Comparison of ENCODE assay signal across 23 cellular contexts in the genomic region with DNA sequence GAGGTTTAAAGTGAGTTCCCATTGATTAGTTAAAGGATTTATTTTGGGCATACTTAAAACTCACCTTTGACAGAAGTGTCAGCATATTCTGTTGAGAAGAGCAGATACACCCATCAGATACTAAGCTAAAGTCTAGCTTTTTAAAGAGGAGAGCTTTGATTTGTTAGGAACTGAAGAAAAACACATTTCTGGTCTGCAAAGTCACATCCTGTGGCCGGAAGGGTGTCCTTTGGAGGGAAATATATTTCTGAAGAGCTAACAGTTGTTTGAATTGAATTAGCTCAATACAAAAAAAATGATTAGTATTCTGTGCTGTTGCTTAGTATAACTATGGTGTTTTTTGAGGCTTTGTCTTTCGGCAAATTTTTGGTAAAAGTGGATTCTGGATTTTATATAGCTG.
"Had no signal": no experiment of that assay in that cellular context is flagged by ENCODE, and none has a peak within 500 bp of the region (broad histone marks: within the 10 kb centered on the region; RNA-seq: fewer than 3 reads in every experiment).

No MANE protein-coding gene starts in this region.

- H3K36me3 ChIP-seq: MG63 had no signal

- H3K4me3 ChIP-seq: MG63, SK-N-MC had no signal

- H3K27me3 ChIP-seq: MG63 had no signal

- H3K9me3 ChIP-seq: MG63 had no signal

- ATAC-seq: activated naive CD4-positive, alpha-beta T cell treated with anti-CD3 and anti-CD28 coated beads, Interleukin-2, amount 50 U/mL, for 72 hours; activated naive CD8-positive, alpha-beta T cell treated with anti-CD3 and anti-CD28 coated beads, Interleukin-2, amount 50 U/mL, for 24 hours; activated T-cell treated with anti-CD3 and anti-CD28 coated beads, Interleukin-2, amount 50 U/mL, for 4 hours; Right ventricle myocardium inferior had no signal

- DNase-seq: activated B cell treated with CpG ODN at 0.5 μM for 24 hours; activated CD4-positive, alpha-beta memory T cell treated with anti-CD3 and anti-CD28 coated beads for 36 hours; activated CD4-positive, alpha-beta T cell treated with anti-CD3 and anti-CD28 coated beads, Interleukin-2, amount 10 ng/mL, durations not matched to agents 7 days and 5 days; activated CD8-positive, alpha-beta memory T cell treated with anti-CD3 and anti-CD28 coated beads for 24 hours; activated effector memory CD4-positive, alpha-beta T cell treated with anti-CD3 and anti-CD28 coated beads, Interleukin-2, amount 50 U/mL, for 16 hours; activated naive CD4-positive, alpha-beta T cell treated with Interleukin-2 at 50 U/mL for 16 hours; activated naive CD8-positive, alpha-beta T cell treated with anti-CD3 and anti-CD28 coated beads, Interleukin-2, amount 50 U/mL, for 24 hours; activated T-cell treated with anti-CD3 and anti-CD28 coated beads, Interleukin-2, amount 50 U/mL, for 4 hours; amniotic stem cell; MG63; NCI-H1105; NCI-H1436; NCI-H1694 treated with DMSO at 0.1 percent for 48 hours; NCI-H2029 treated with DMSO at 0.1 percent for 48 hours; NCI-H345; NCI-H510A; NCI-H526 treated with DMSO at 0.1 percent for 48 hours; NCI-H82; RPMI8226; T-helper 1 cell had no signal

- H3K27ac ChIP-seq: SK-N-MC had no signal
